25 cellular contexts compared by ENCODE assay signal in genomic region chr13:70884196-70884595, GRCh38.
"Had no signal": no experiment of that assay in that cellular context is flagged by ENCODE, and none has a peak within 500 bp of the region (broad histone marks: within the 10 kb centered on the region; RNA-seq: fewer than 3 reads in every experiment).

No MANE protein-coding gene starts in this region.

- H3K4me1 ChIP-seq: left ventricle myocardium inferior, pancreas, prostate gland, sigmoid colon, spleen, suprapubic skin, tibial artery, upper lobe of right lung had no signal

- DNase-seq: hypothalamus; islet precursor cell; left ventricle myocardium inferior; naive thymus-derived CD8-positive, alpha-beta T cell; nucleus accumbens; pancreas; posterior cingulate gyrus; retina; right cardiac atrium; sigmoid colon; small intestine; spleen; stimulated activated CD4-positive, alpha-beta T cell treated with anti-CD3 and anti-CD28 coated beads, Interleukin-4, amount 100 ng/mL, for 24 hours; stimulated activated naive CD4-positive, alpha-beta T cell; tibial artery; trophoblast cell; upper lobe of right lung had no signal

- H3K4me3 ChIP-seq: left ventricle myocardium inferior, lung, pancreas, prostate gland, sigmoid colon, spleen, suprapubic skin, thoracic aorta, tibial artery, upper lobe of right lung had no signal

- H3K36me3 Mint-ChIP-seq: naive thymus-derived CD8-positive, alpha-beta T cell; stimulated activated effector memory CD8-positive, alpha-beta T cell treated with anti-CD3 and anti-CD28 coated beads, Interleukin-12 subunit alpha, Interleukin-12 subunit beta, amount 100 ng/mL, for 72 hours had no signal

- H3K27ac Mint-ChIP-seq: naive thymus-derived CD8-positive, alpha-beta T cell; nephron; stimulated activated effector memory CD8-positive, alpha-beta T cell treated with anti-CD3 and anti-CD28 coated beads, Interleukin-12 subunit alpha, Interleukin-12 subunit beta, amount 100 ng/mL, for 72 hours; stimulated activated naive CD8-positive, alpha-beta T cell treated with anti-CD3 and anti-CD28 coated beads, Interleukin-15, Interleukin-2, amounts not matched to agents 100 ng/mL and 50 ng/mL, for 24 hours had no signal

- H3K4me1 Mint-ChIP-seq: nephron; neural crest cell; stimulated activated effector memory CD8-positive, alpha-beta T cell treated with anti-CD3 and anti-CD28 coated beads, Interleukin-12 subunit alpha, Interleukin-12 subunit beta, amount 100 ng/mL, for 72 hours had no signal

- H3K27me3 ChIP-seq: pancreas, sigmoid colon, spleen, suprapubic skin, tibial artery, upper lobe of right lung had no signal

- H3K27ac ChIP-seq: left ventricle myocardium inferior, pancreas, prostate gland, sigmoid colon, spleen, suprapubic skin, thoracic aorta, tibial artery, upper lobe of right lung had no signal

- H3K36me3 ChIP-seq: left ventricle myocardium inferior, pancreas, prostate gland, sigmoid colon, spleen, suprapubic skin, thoracic aorta, tibial artery, upper lobe of right lung had no signal

- H3K27me3 Mint-ChIP-seq: naive thymus-derived CD8-positive, alpha-beta T cell; stimulated activated naive CD8-positive, alpha-beta T cell treated with anti-CD3 and anti-CD28 coated beads, Interleukin-15, Interleukin-2, amounts not matched to agents 100 ng/mL and 50 ng/mL, for 24 hours had no signal

- H3K4me3 Mint-ChIP-seq: naive thymus-derived CD8-positive, alpha-beta T cell; nephron; neural crest cell; stimulated activated effector memory CD8-positive, alpha-beta T cell treated with anti-CD3 and anti-CD28 coated beads, Interleukin-12 subunit alpha, Interleukin-12 subunit beta, amount 100 ng/mL, for 72 hours; stimulated activated naive CD8-positive, alpha-beta T cell treated with anti-CD3 and anti-CD28 coated beads, Interleukin-15, Interleukin-2, amounts not matched to agents 100 ng/mL and 50 ng/mL, for 24 hours had no signal

- ATAC-seq: naive thymus-derived CD8-positive, alpha-beta T cell; pancreas; right cardiac atrium; stimulated activated effector memory CD8-positive, alpha-beta T cell treated with anti-CD3 and anti-CD28 coated beads, Interleukin-12 subunit alpha, Interleukin-12 subunit beta, amount 100 ng/mL, for 72 hours; upper lobe of right lung had no signal
